20 cellular contexts compared by ENCODE assay signal in the genomic region with DNA sequence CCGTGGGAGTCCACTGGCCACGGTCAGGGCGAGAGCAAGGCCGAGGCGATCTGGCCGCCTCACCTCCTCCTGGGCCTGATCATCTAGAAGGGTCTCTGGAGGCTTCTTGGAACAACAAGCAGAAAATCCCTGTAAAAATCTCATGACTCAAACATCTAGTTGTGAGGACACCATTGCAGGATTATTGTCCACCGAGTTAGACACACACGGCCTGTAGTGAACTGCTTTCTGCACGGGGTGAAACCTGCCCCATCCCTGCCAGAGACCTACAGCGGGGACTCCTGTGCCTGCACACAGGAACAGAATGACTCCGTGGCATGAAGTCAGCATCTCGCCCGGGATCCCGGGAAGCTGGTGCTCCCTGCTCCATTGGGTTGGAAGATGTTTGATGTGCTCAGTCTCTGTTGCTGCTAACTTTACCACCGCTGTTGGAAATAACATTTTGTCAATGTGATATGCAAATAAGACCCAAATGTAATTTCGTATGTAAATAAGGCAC.
"Had no signal": no experiment of that assay in that cellular context is flagged by ENCODE, and none has a peak within 500 bp of the region (broad histone marks: within the 10 kb centered on the region; RNA-seq: fewer than 3 reads in every experiment).

No MANE protein-coding gene starts in this region.

- H3K4me3 ChIP-seq: left ventricle myocardium inferior, psoas muscle, testis, transverse colon, uterus had no signal

- DNase-seq: activated CD4-positive, alpha-beta T cell treated with anti-CD3 and anti-CD28 coated beads for 4 hours; activated CD4-positive, alpha-beta T cell treated with anti-CD3 and anti-CD28 coated beads, Interleukin-2, amount 50 U/mL, for 4 hours; activated CD4-positive, CD25-positive, alpha-beta regulatory T cell; activated naive CD8-positive, alpha-beta T cell treated with anti-CD3 and anti-CD28 coated beads, Interleukin-2, amount 50 U/mL, for 24 hours; activated T-cell treated with anti-CD3 and anti-CD28 coated beads, Interleukin-2, amount 50 U/mL, for 48 hours; amygdala; caudate nucleus; glutamatergic neuron; left ventricle myocardium inferior; mammary epithelial cell; naive B cell; nephron progenitor cell; psoas muscle; stimulated activated CD4-positive, alpha-beta T cell treated with anti-CD3 and anti-CD28 coated beads, Interleukin-15, amount 100 ng/mL, for 24 hours; stimulated activated CD4-positive, alpha-beta T cell treated with anti-CD3 and anti-CD28 coated beads, Interleukin-2, amount 100 ng/mL, for 24 hours; stimulated activated naive CD4-positive, alpha-beta T cell treated with Interleukin-2 at 50 U/mL for 16 hours; T-helper 1 cell; testis; transverse colon; uterus had no signal

- ATAC-seq: activated naive CD8-positive, alpha-beta T cell treated with anti-CD3 and anti-CD28 coated beads, Interleukin-2, amount 50 U/mL, for 24 hours; psoas muscle had no signal
